Comparison of ENCODE assay signal across 10 cellular contexts in the genomic region with DNA sequence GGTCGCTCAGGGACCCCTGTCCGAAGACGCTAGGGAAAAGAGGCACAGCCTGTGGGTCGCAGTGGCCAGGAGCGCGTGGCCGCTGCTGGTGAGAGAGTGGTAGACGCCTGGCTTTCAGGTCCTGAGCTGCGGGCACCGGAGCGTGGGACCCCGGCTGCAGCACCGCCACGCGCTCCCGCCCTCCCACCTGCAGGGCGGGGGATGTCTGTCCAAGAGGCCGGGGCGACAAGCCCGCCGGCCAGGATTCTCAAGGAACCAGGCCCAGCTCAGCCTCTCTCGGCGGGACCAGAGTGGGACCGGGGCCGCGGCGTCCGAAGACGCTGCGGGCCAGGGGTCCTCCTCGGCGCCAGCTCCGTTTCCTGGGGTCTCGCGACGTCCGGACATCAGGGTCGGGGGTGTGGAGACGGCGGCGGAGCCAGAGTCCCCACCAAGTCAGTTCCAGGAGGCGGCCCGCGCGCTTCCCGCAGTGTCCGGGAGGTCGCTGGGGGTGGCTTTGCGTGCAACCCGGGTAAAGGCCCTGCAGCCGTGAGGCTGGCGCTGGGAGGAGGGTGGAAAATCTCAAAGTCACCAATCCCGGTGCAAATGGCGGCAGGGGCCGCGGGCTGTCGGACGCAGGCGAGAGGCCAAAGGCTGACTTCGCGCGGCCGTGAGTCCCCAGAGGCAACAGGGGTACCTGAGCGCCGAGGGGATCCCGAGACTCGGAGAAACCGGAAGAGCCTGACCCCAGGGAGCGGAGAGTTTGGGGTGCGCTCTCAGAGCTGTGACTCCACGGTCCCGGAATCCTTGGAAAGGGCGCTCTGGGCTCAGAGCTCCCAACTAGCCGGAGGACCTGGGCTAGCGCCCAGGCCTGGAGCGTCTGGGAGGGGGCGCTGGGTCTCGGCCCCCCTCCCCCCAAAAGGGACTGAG. TPM values are rescaled to one million over a fixed set of nuclear protein-coding genes. Genes with fewer than 3 reads are reported as not detected.
A peak's percentile ranks its signal among the peaks of the same experiment; 100 is the strongest.
DNase-seq lines count a peak whose midpoint lies in the region; ATAC-seq, FAIRE-seq and TF ChIP-seq lines count a peak whose summit lies in the region.
"Had no signal": no experiment of that assay in that cellular context is flagged by ENCODE, and none has a peak within 500 bp of the region (broad histone marks: within the 10 kb centered on the region; RNA-seq: fewer than 3 reads in every experiment).

No MANE protein-coding gene starts in this region.

- no peaks in the 10 kb centered on the region for H3K9me2 ChIP-seq in PC-3 (replicated peaks; ENCODE audit: low read length)

- H3K4me3 ChIP-seq in A549 = no peak overlapping the region
- H3K4me3 ChIP-seq in PC-3 (ENCODE audit: low read length) = peak overlapping the region; percentile 79
- H3K4me3 ChIP-seq in fibroblast of villous mesenchyme (ENCODE audit: low read depth, low read length) = peak overlapping the region; percentile 92

- no peak for FAIRE-seq in A549 (lab: Jason Lieb, UNC)

- DNase-seq in A549 (ENCODE audit: low read depth in 1 of 2, low spot score in 1 of 2) = no peak
- peak; percentile 69 for DNase-seq in PC-3
- no peak for DNase-seq in fibroblast of villous mesenchyme (ENCODE audit: low read depth)
- no peak for DNase-seq in NCI-H69 (lab: John Stamatoyannopoulos, UW)
- DNase-seq in activated CD8-positive, alpha-beta T cell treated with anti-CD3 and anti-CD28 coated beads for 36 hours = no peak
- DNase-seq in activated CD4-positive, alpha-beta memory T cell treated with anti-CD3 and anti-CD28 coated beads, Interleukin-2, amount 10 ng/mL, durations not matched to agents 7 days and 5 days = no peak
- DNase-seq: CD4-positive, alpha-beta T cell had no signal

- no peak for TF ChIP-seq RAD21 in A549 (conservative IDR thresholded peaks at IDR 0.05 in 1 of 2, IDR thresholded peaks at IDR 0.05 in 1 of 2)

- H2AFZ ChIP-seq in PC-3 (ENCODE audit: low read length) = peak overlapping the region; percentile 61

- H3K9me3 ChIP-seq in A549 = no peaks in the 10 kb centered on the region
- H3K9me3 ChIP-seq in PC-3 (ENCODE audit: low read length) = no peaks in the 10 kb centered on the region

- 87% methylated on average over 47 of the region's 78 CpGs for WGBS in A549 (ENCODE audit: missing lambda C conversion rate)

- TF ChIP-seq CTCF in A549 (IDR thresholded peaks at IDR 0.05) (no peak), PC-3 (conservative IDR thresholded peaks at IDR 0.05; ENCODE audit: low read depth, low read length) (no peak), fibroblast of villous mesenchyme (IDR thresholded peaks at IDR 0.05; ENCODE audit: insufficient read depth, low read depth, low read length) (no peak), nephron (IDR thresholded peaks at IDR 0.05; ENCODE audit: unreplicated experiment in 3 of 3) (no peak)
- no peak for TF ChIP-seq CTCF in activated CD8-positive, alpha-beta T cell treated with anti-CD3 and anti-CD28 coated beads for 36 hours (IDR thresholded peaks at IDR 0.05)

- peaks cover 22% of the 10 kb centered on the region for H4K20me1 ChIP-seq in PC-3 (ENCODE audit: low read length)

- TSS peak; percentile 24 for BruUV-seq in PC-3 (replicated peaks; lab: Mats Ljungman, UMichigan)

- peak overlapping the region; percentile 80 for H3K9ac ChIP-seq in PC-3 (ENCODE audit: low read length)

- H3F3A ChIP-seq in PC-3 (ENCODE audit: low read length, unreplicated experiment) = no peaks in the 10 kb centered on the region

- peaks cover 48% of the 10 kb centered on the region for H3K27me3 Mint-ChIP-seq in nephron (ENCODE audit: low read depth)
- peaks cover 56% of the 10 kb centered on the region for H3K27me3 Mint-ChIP-seq in activated CD8-positive, alpha-beta T cell treated with anti-CD3 and anti-CD28 coated beads for 36 hours
- H3K27me3 Mint-ChIP-seq in activated CD4-positive, alpha-beta memory T cell treated with anti-CD3 and anti-CD28 coated beads, Interleukin-2, amount 10 ng/mL, durations not matched to agents 7 days and 5 days = peaks cover 51% of the 10 kb centered on the region

- H3K27ac ChIP-seq in A549 (peak overlapping the region in 1 of 2 experiments; percentile 80; a peak in 2 of 6 replicates), PC-3 (ENCODE audit: low read length) (peak overlapping the region; percentile 45)

- H3K36me3 ChIP-seq in PC-3 (ENCODE audit: low read depth, low read length) = no peaks in the 10 kb centered on the region

- H3K4me2 ChIP-seq in A549 (peak overlapping the region; percentile 87), PC-3 (ENCODE audit: low read length) (peak overlapping the region; percentile 84)

- peaks cover 55% of the 10 kb centered on the region for H3K79me2 ChIP-seq in PC-3 (ENCODE audit: low read length)

- intact Hi-C loops in PC-3 (cut with micrococcal nuclease) = loop anchor here (1.0 to 5.0 kb wide), 4 partner anchors 101 to 209 kb away; a partner anchor contains a TSS
- intact Hi-C loops in activated CD8-positive, alpha-beta T cell treated with anti-CD3 and anti-CD28 coated beads for 36 hours (cut with micrococcal nuclease) = no loop called here

- peak overlapping the region; percentile 86 to 87 (median 87) for H3K4me3 Mint-ChIP-seq in nephron
- H3K4me3 Mint-ChIP-seq in activated CD8-positive, alpha-beta T cell treated with anti-CD3 and anti-CD28 coated beads for 36 hours = no peak overlapping the region
- H3K4me3 Mint-ChIP-seq in activated CD4-positive, alpha-beta memory T cell treated with anti-CD3 and anti-CD28 coated beads, Interleukin-2, amount 10 ng/mL, durations not matched to agents 7 days and 5 days = no peak overlapping the region
- H3K4me3 Mint-ChIP-seq: CD4-positive, alpha-beta T cell; memory B cell had no signal

- POLR2A ChIA-PET in A549 (lab: Yijun Ruan, JAX) (no interaction called here), PC-3 (lab: Charles Lee; ENCODE audit: unreplicated experiment) (interaction anchor here (0.6 to 0.7 kb wide), 2 partner anchors 248 to 1990 kb away, joined by 3 to 7 read pairs; no protein-coding TSS in a partner anchor)
- POLR2A ChIA-PET in activated CD8-positive, alpha-beta T cell treated with anti-CD3 and anti-CD28 coated beads for 36 hours (lab: Charles Lee) = no interaction called here
- POLR2A ChIA-PET in activated CD4-positive, alpha-beta memory T cell treated with anti-CD3 and anti-CD28 coated beads, Interleukin-2, amount 10 ng/mL, durations not matched to agents 7 days and 5 days (lab: Charles Lee) = no interaction called here

- H3K9me3 Mint-ChIP-seq in nephron = no peaks in the 10 kb centered on the region
- H3K9me3 Mint-ChIP-seq in activated CD8-positive, alpha-beta T cell treated with anti-CD3 and anti-CD28 coated beads for 36 hours = no peaks in the 10 kb centered on the region
- no peaks in the 10 kb centered on the region for H3K9me3 Mint-ChIP-seq in activated CD4-positive, alpha-beta memory T cell treated with anti-CD3 and anti-CD28 coated beads, Interleukin-2, amount 10 ng/mL, durations not matched to agents 7 days and 5 days
- H3K9me3 Mint-ChIP-seq: CD4-positive, alpha-beta T cell; memory B cell had no signal

- CTCF ChIA-PET in A549 (lab: Yijun Ruan, JAX) = interaction anchor here (0.6 to 4.0 kb wide), 46 partner anchors 8 to 1028 kb away, joined by 3 to 48 read pairs (median 4); no protein-coding TSS in a partner anchor
- CTCF ChIA-PET in PC-3 (lab: Charles Lee) = interaction anchor here (0.5 to 1.0 kb wide), 12 partner anchors 57 to 1805 kb away, joined by 3 to 15 read pairs (median 4); a partner anchor contains a TSS
- CTCF ChIA-PET in activated CD8-positive, alpha-beta T cell treated with anti-CD3 and anti-CD28 coated beads for 36 hours (lab: Charles Lee) = interaction anchor here (0.6 to 1.9 kb wide), 11 partner anchors 8 to 538 kb away, joined by 3 to 6 read pairs (median 3); no protein-coding TSS in a partner anchor
- CTCF ChIA-PET in activated CD4-positive, alpha-beta memory T cell treated with anti-CD3 and anti-CD28 coated beads, Interleukin-2, amount 10 ng/mL, durations not matched to agents 7 days and 5 days (lab: Charles Lee) = interaction anchor here (0.8 to 1.2 kb wide), 2 partner anchors 9 to 17 kb away, joined by 3 read pairs; no protein-coding TSS in a partner anchor

- no peak for TF ChIP-seq POLR2A in A549 (IDR thresholded peaks at IDR 0.05; ENCODE audit: low read length)

- H3K36me3 Mint-ChIP-seq in nephron (ENCODE audit: low read depth) = peaks cover 50% of the 10 kb centered on the region
- H3K36me3 Mint-ChIP-seq in activated CD8-positive, alpha-beta T cell treated with anti-CD3 and anti-CD28 coated beads for 36 hours (ENCODE audit: low read depth) = no peaks in the 10 kb centered on the region
- H3K36me3 Mint-ChIP-seq in activated CD4-positive, alpha-beta memory T cell treated with anti-CD3 and anti-CD28 coated beads, Interleukin-2, amount 10 ng/mL, durations not matched to agents 7 days and 5 days (ENCODE audit: low read depth) = peaks cover 4% of the 10 kb centered on the region
- H3K36me3 Mint-ChIP-seq: memory B cell had no signal

- peaks cover 67% of the 10 kb centered on the region for H3K27me3 ChIP-seq in PC-3 (ENCODE audit: low read length)

- peaks cover 19% of the 10 kb centered on the region for H3K4me1 Mint-ChIP-seq in nephron
- H3K4me1 Mint-ChIP-seq in activated CD8-positive, alpha-beta T cell treated with anti-CD3 and anti-CD28 coated beads for 36 hours (ENCODE audit: low read depth) = peaks cover 9% of the 10 kb centered on the region
- peaks cover 14% of the 10 kb centered on the region for H3K4me1 Mint-ChIP-seq in activated CD4-positive, alpha-beta memory T cell treated with anti-CD3 and anti-CD28 coated beads, Interleukin-2, amount 10 ng/mL, durations not matched to agents 7 days and 5 days

- TF ChIP-seq EP300 in A549 (IDR thresholded peaks at IDR 0.05) = no peak

- ATAC-seq in A549 (no peak), PC-3 (peak; percentile 8), HG02840 (IDR thresholded peaks at IDR 0.05; ENCODE audit: low FRiP score, unreplicated experiment) (no peak)
- ATAC-seq in activated CD8-positive, alpha-beta T cell treated with anti-CD3 and anti-CD28 coated beads for 36 hours = no peak

- H3K27ac Mint-ChIP-seq in nephron = peak overlapping the region; percentile 64 to 98 (median 96)
- H3K27ac Mint-ChIP-seq in activated CD8-positive, alpha-beta T cell treated with anti-CD3 and anti-CD28 coated beads for 36 hours = no peak overlapping the region
- H3K27ac Mint-ChIP-seq in activated CD4-positive, alpha-beta memory T cell treated with anti-CD3 and anti-CD28 coated beads, Interleukin-2, amount 10 ng/mL, durations not matched to agents 7 days and 5 days = no peak overlapping the region
- H3K27ac Mint-ChIP-seq: CD4-positive, alpha-beta T cell; memory B cell had no signal

- H3K4me1 ChIP-seq in A549 (peaks cover 8% of the 10 kb centered on the region; the same call in 2 of the 3 replicates), PC-3 (ENCODE audit: insufficient read depth, low read length) (peaks cover 6% of the 10 kb centered on the region; the same call in 1 of the 2 replicates)

RNA-seq across cellular contexts. Expression of a gene that starts 5.4 kb away (rescaled TPM):
- polyA plus RNA-seq in A549 (2011; rRNA removed) (0.54 and 0.71 TPM in 2 replicates), A549 (2017; fragmentation: RNase III; extraction: RNeasy Plus Mini Kit Qiagen cat#74134 plus additional on column Dnase treatment) (9.5 to 13.1 TPM (median 12.8 TPM) in 3 replicates)
- 1.6 and 2.3 TPM in 2 replicates for polyA plus RNA-seq in A549 (2012; cell fraction: cytosol; rRNA removed)
- polyA plus RNA-seq in A549 (2012; cell fraction: nucleus; rRNA removed) = 5.2 and 8.3 TPM in 2 replicates
- polyA minus RNA-seq in A549 (2011; rRNA and poly(A)+ RNA removed) = 0.33 and 0.49 TPM in 2 replicates
- total RNA-seq in PC-3 (2014; rRNA removed) (42.3 and 72.1 TPM in 2 replicates), fibroblast of villous mesenchyme (7.8 and 11.9 TPM in 2 replicates)
- total RNA-seq in activated CD8-positive, alpha-beta T cell treated with anti-CD3 and anti-CD28 coated beads for 36 hours = under 1 TPM; 0.25 to 0.31 TPM
- under 1 TPM; 0.23 to 0.35 TPM for total RNA-seq in activated CD4-positive, alpha-beta memory T cell treated with anti-CD3 and anti-CD28 coated beads, Interleukin-2, amount 10 ng/mL, durations not matched to agents 7 days and 5 days

RNA-seq across cellular contexts. Expression of a gene that starts 35.2 kb away (rescaled TPM):
- polyA plus RNA-seq in A549 (2011; rRNA removed) (5.2 and 5.6 TPM in 2 replicates), A549 (2017; fragmentation: RNase III; extraction: RNeasy Plus Mini Kit Qiagen cat#74134 plus additional on column Dnase treatment) (4.1 to 5.1 TPM (median 4.6 TPM) in 3 replicates)
- 0.73 and 1.4 TPM in 2 replicates for polyA plus RNA-seq in A549 (2012; cell fraction: cytosol; rRNA removed)
- 0.89 and 1.5 TPM in 2 replicates for polyA plus RNA-seq in A549 (2012; cell fraction: nucleus; rRNA removed)
- 8.2 and 14.0 TPM in 2 replicates for polyA minus RNA-seq in A549 (2011; rRNA and poly(A)+ RNA removed)
- total RNA-seq in PC-3 (2014; rRNA removed) (1.2 and 3.6 TPM in 2 replicates), fibroblast of villous mesenchyme (under 0.01 and 0.64 TPM in 2 replicates)
- not detected for total RNA-seq in activated CD8-positive, alpha-beta T cell treated with anti-CD3 and anti-CD28 coated beads for 36 hours
- total RNA-seq in activated CD4-positive, alpha-beta memory T cell treated with anti-CD3 and anti-CD28 coated beads, Interleukin-2, amount 10 ng/mL, durations not matched to agents 7 days and 5 days = not detected
- total RNA-seq: CD4-positive, alpha-beta T cell had no signal

Comparison
In these comparisons a context has a peak if more than half of its experiments do, and no peak if none do; other contexts are left out.
1. H3K27ac Mint-ChIP-seq: peak in nephron (3 of 3); none in activated CD8-positive, alpha-beta T cell treated with anti-CD3 and anti-CD28 coated beads for 36 hours (single experiment) and activated CD4-positive, alpha-beta memory T cell treated with anti-CD3 and anti-CD28 coated beads, Interleukin-2, amount 10 ng/mL, durations not matched to agents 7 days and 5 days (single experiment).
2. H3K4me3 Mint-ChIP-seq: peak in nephron (3 of 3); none in activated CD8-positive, alpha-beta T cell treated with anti-CD3 and anti-CD28 coated beads for 36 hours (single experiment) and activated CD4-positive, alpha-beta memory T cell treated with anti-CD3 and anti-CD28 coated beads, Interleukin-2, amount 10 ng/mL, durations not matched to agents 7 days and 5 days (single experiment).